ENCODE assay signal across 25 cellular contexts in genomic region chr2:236764716-236765115, GRCh38.
"Had no signal": no experiment of that assay in that cellular context is flagged by ENCODE, and none has a peak within 500 bp of the region (broad histone marks: within the 10 kb centered on the region; RNA-seq: fewer than 3 reads in every experiment).

No MANE protein-coding gene starts in this region.

- H3K9me3 Mint-ChIP-seq: activated naive CD4-positive, alpha-beta T cell treated with anti-CD3 and anti-CD28 coated beads, Interleukin-2, amount 50 U/mL, for 24 hours; activated T-cell treated with anti-CD3 and anti-CD28 coated beads, Interleukin-2, amount 50 U/mL, for 24 hours; activated T-helper 1 cell treated with anti-CD3 and anti-CD28 coated beads, Interleukin-12 subunit alpha, Interleukin-12 subunit beta, Interleukin-2, Interleukin-4 antibody, amounts not matched to agents 30 ng/mL and 10 ng/mL and 1 ng/mL, durations not matched to agents 14 hours and 24 hours and 36 hours had no signal

- DNase-seq: activated CD4-positive, alpha-beta T cell treated with anti-CD3 and anti-CD28 coated beads for 48 hours; activated CD4-positive, alpha-beta T cell treated with anti-CD3 and anti-CD28 coated beads, Interleukin-2, amount 50 U/mL, for 4 hours; activated CD4-positive, CD25-positive, alpha-beta regulatory T cell treated with anti-CD3 and anti-CD28 coated beads, Interleukin-2, amount 50 U/mL, for 72 hours; activated CD8-positive, alpha-beta memory T cell treated with anti-CD3 and anti-CD28 coated beads, Interleukin-2, amount 10 ng/mL, durations not matched to agents 7 days and 5 days; activated effector memory CD4-positive, alpha-beta T cell treated with Interleukin-2 at 50 U/mL for 16 hours; activated naive CD4-positive, alpha-beta T cell; activated T-cell treated with anti-CD3 and anti-CD28 coated beads, Interleukin-2, amount 50 U/mL, for 24 hours; amygdala; Kasumi-1; KBM-7; NCI-H1048; NCI-H1417; NCI-H1930; NCI-H2107; NCI-H510A treated with DMSO at 0.1 percent for 48 hours; Peyer's patch; SIG-M5; T-helper 17 cell; T-helper 9 cell had no signal

- H3K27ac ChIP-seq: cardiac muscle cell, Peyer's patch had no signal

- FAIRE-seq: astrocyte had no signal

- H3K27ac Mint-ChIP-seq: activated CD8-positive, alpha-beta memory T cell treated with anti-CD3 and anti-CD28 coated beads, Interleukin-2, amount 10 ng/mL, durations not matched to agents 7 days and 5 days; activated naive CD4-positive, alpha-beta T cell treated with anti-CD3 and anti-CD28 coated beads, Interleukin-2, amount 50 U/mL, for 24 hours; activated T-cell treated with anti-CD3 and anti-CD28 coated beads, Interleukin-2, amount 50 U/mL, for 24 hours; activated T-helper 1 cell treated with anti-CD3 and anti-CD28 coated beads, Interleukin-12 subunit alpha, Interleukin-12 subunit beta, Interleukin-2, Interleukin-4 antibody, amounts not matched to agents 30 ng/mL and 10 ng/mL and 1 ng/mL, durations not matched to agents 14 hours and 24 hours and 36 hours; T-helper 17 cell; WTC11 had no signal

- H3K36me3 ChIP-seq: cardiac muscle cell, Peyer's patch had no signal

- H3K9me3 ChIP-seq: Peyer's patch had no signal

- H3K27me3 ChIP-seq: cardiac muscle cell, Peyer's patch had no signal

- H3K4me3 Mint-ChIP-seq: activated CD8-positive, alpha-beta memory T cell treated with anti-CD3 and anti-CD28 coated beads, Interleukin-2, amount 10 ng/mL, durations not matched to agents 7 days and 5 days; activated naive CD4-positive, alpha-beta T cell treated with anti-CD3 and anti-CD28 coated beads, Interleukin-2, amount 50 U/mL, for 24 hours; activated T-cell treated with anti-CD3 and anti-CD28 coated beads, Interleukin-2, amount 50 U/mL, for 24 hours; activated T-helper 1 cell treated with anti-CD3 and anti-CD28 coated beads, Interleukin-12 subunit alpha, Interleukin-12 subunit beta, Interleukin-2, Interleukin-4 antibody, amounts not matched to agents 30 ng/mL and 10 ng/mL and 1 ng/mL, durations not matched to agents 14 hours and 24 hours and 36 hours; brain; T-helper 17 cell; WTC11 had no signal

- H3K36me3 Mint-ChIP-seq: activated CD8-positive, alpha-beta memory T cell treated with anti-CD3 and anti-CD28 coated beads, Interleukin-2, amount 10 ng/mL, durations not matched to agents 7 days and 5 days; activated naive CD4-positive, alpha-beta T cell treated with anti-CD3 and anti-CD28 coated beads, Interleukin-2, amount 50 U/mL, for 24 hours; brain had no signal

- H3K27me3 Mint-ChIP-seq: activated naive CD4-positive, alpha-beta T cell treated with anti-CD3 and anti-CD28 coated beads, Interleukin-2, amount 50 U/mL, for 24 hours had no signal

- H3K4me1 ChIP-seq: Peyer's patch had no signal

- H3K4me1 Mint-ChIP-seq: activated CD8-positive, alpha-beta memory T cell treated with anti-CD3 and anti-CD28 coated beads, Interleukin-2, amount 10 ng/mL, durations not matched to agents 7 days and 5 days; activated naive CD4-positive, alpha-beta T cell treated with anti-CD3 and anti-CD28 coated beads, Interleukin-2, amount 50 U/mL, for 24 hours; T-helper 17 cell had no signal

- ATAC-seq: activated CD8-positive, alpha-beta memory T cell treated with anti-CD3 and anti-CD28 coated beads, Interleukin-2, amount 10 ng/mL, durations not matched to agents 7 days and 5 days; T-helper 17 cell; WTC11 had no signal

- H3K4me3 ChIP-seq: cardiac muscle cell, Peyer's patch had no signal
